26 cellular contexts compared by ENCODE assay signal in the genomic region with DNA sequence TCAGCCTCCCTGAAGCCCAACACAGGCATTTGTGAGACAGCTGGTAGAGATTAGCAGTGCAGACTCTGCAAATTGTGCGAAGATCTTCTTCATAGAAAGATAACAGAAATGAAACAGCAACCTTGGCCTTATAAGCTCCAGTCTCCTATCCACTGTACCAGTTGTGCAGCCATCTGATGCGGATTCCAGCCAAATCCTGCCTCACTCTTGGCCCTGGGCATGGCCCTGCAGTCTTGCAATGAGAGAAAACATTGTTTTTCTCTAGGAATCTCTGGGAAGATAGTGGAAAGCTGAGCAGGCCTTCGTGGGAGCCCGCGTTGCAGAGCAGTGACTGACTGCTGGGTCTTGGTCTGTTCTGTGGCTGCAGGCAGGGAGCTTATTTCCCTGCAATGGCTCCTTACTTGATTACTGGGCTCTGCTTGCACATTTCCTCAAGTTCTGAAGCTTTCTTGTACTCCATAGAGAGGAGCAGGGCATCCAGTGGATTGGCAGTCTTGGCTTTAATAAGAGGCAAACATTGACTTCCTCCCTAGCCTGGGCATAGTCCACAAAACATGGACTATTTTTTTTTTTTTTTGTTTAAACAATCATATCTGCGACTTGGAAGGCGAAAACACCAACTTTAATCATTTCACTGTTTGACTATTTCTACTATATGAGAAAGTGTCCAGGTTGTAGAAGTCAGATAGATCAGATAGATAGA.
"Had no signal": no experiment of that assay in that cellular context is flagged by ENCODE, and none has a peak within 500 bp of the region (broad histone marks: within the 10 kb centered on the region; RNA-seq: fewer than 3 reads in every experiment).

No MANE protein-coding gene starts in this region.

- H3K27ac ChIP-seq: esophagus squamous epithelium, hepatocyte, prostate gland, skin epidermis, stomach, tibial nerve, WERI-Rb-1 had no signal

- H3K27me3 ChIP-seq: esophagus squamous epithelium, hepatocyte, stomach, tibial nerve had no signal

- H3K9me3 ChIP-seq: esophagus squamous epithelium, prostate gland, stomach had no signal

- DNase-seq: activated CD4-positive, alpha-beta T cell treated with anti-CD3 and anti-CD28 coated beads for 48 hours; activated CD4-positive, alpha-beta T cell treated with anti-CD3 and anti-CD28 coated beads, Interleukin-2, amount 50 U/mL, for 48 hours; activated CD8-positive, alpha-beta memory T cell treated with anti-CD3 and anti-CD28 coated beads for 24 hours; activated gamma-delta T cell treated with Interleukin-2 at 50 U/mL for 16 hours; activated naive CD8-positive, alpha-beta T cell treated with anti-CD3 and anti-CD28 coated beads, Interleukin-2, amount 50 U/mL, for 24 hours; dermis blood vessel endothelial cell; effector CD4-positive, alpha-beta T cell; esophagus squamous epithelium; glutamatergic neuron; islet precursor cell; mesendoderm; retina; stimulated activated CD4-positive, alpha-beta T cell treated with anti-CD3 and anti-CD28 coated beads, Interleukin-15, amount 100 ng/mL, for 24 hours; stimulated activated CD4-positive, alpha-beta T cell treated with anti-CD3 and anti-CD28 coated beads, Interleukin-2, amount 100 ng/mL, for 24 hours; stimulated activated naive B cell treated with anti-CD40 and anti-IgM and Interleukin-4, amounts not matched to agents 10 μg/mL and 1 μg/mL and 100 μg/mL, for 72 hours; stomach; SW 1271; T-helper 9 cell; WERI-Rb-1 had no signal

- H3K36me3 ChIP-seq: esophagus squamous epithelium, prostate gland, stomach, tibial nerve, WERI-Rb-1 had no signal

- H3K4me1 ChIP-seq: esophagus squamous epithelium, prostate gland, tibial nerve had no signal

- H3K4me2 ChIP-seq: hepatocyte had no signal

- H3K79me2 ChIP-seq: hepatocyte had no signal

- ATAC-seq: activated CD4-positive, CD25-positive, alpha-beta regulatory T cell treated with anti-CD3 and anti-CD28 coated beads, Interleukin-2, amount 50 U/mL, for 24 hours; activated naive CD8-positive, alpha-beta T cell treated with anti-CD3 and anti-CD28 coated beads, Interleukin-2, amount 50 U/mL, for 24 hours; activated T-helper 17 cell treated with anti-CD3 and anti-CD28 coated beads, Interleukin-2, amount 50 U/mL, for 72 hours; sciatic nerve had no signal

- H2AFZ ChIP-seq: hepatocyte had no signal

- H3K4me3 ChIP-seq: esophagus squamous epithelium, hepatocyte, prostate gland, skin epidermis, stomach, tibial nerve had no signal
